12 cellular contexts compared by ENCODE assay signal in genomic region chr10:113550365-113550764, GRCh38. TPM values are rescaled to one million over a fixed set of nuclear protein-coding genes. Genes with fewer than 3 reads are reported as not detected.
DNase-seq lines count a peak whose midpoint lies in the region; ATAC-seq and TF ChIP-seq lines count a peak whose summit lies in the region.
"Had no signal": no experiment of that assay in that cellular context is flagged by ENCODE, and none has a peak within 500 bp of the region (broad histone marks: within the 10 kb centered on the region; RNA-seq: fewer than 3 reads in every experiment).

No MANE protein-coding gene starts in this region.

- peak; percentile 16 for DNase-seq in NCI-H748 (lab: John Stamatoyannopoulos, UW; ENCODE audit: unreplicated experiment)
- DNase-seq in NCI-H748 treated with DMSO at 0.1 percent for 48 hours (lab: John Stamatoyannopoulos, UW) = no peak
- peak; percentile 68 for DNase-seq in foreskin melanocyte
- DNase-seq in renal cortical epithelial cell (ENCODE audit: low read depth) = peak; percentile 97
- no peak for DNase-seq in omental fat pad (ENCODE audit: low spot score)
- no peak for DNase-seq in SHP77 (lab: John Stamatoyannopoulos, UW)
- DNase-seq: H7, uterus had no signal

- TF ChIP-seq CTCF in VCaP (conservative IDR thresholded peaks at IDR 0.05) (no peak), omental fat pad (IDR thresholded peaks at IDR 0.05) (no peak)

- no peak for ATAC-seq in omental fat pad (ENCODE audit: low FRiP score)
- no peak for ATAC-seq in HG03354 (IDR thresholded peaks at IDR 0.05; ENCODE audit: poor library complexity, severe bottlenecking, unreplicated experiment)
- ATAC-seq: A549, sciatic nerve had no signal

- peak overlapping the region; percentile 79 for H3K27ac ChIP-seq in VCaP
- H3K27ac ChIP-seq: A549, uterus had no signal

RNA-seq across cellular contexts. Expression of gene HABP2, which starts 2.5 kb away (rescaled TPM):
- total RNA-seq in renal cortical epithelial cell = 0.17 and 28.8 TPM in 2 replicates
- total RNA-seq in omental fat pad = not detected
- total RNA-seq: H7, sciatic nerve had no signal

Comparison
In these comparisons a context has a peak if more than half of its experiments do, and no peak if none do; other contexts are left out.
1. DNase-seq: peak in NCI-H748 (single experiment), foreskin melanocyte (single experiment) and renal cortical epithelial cell (single experiment); none in NCI-H748 treated with DMSO at 0.1 percent for 48 hours (single experiment), omental fat pad (single experiment) and SHP77 (0 of 2).